8 cellular contexts compared by ENCODE assay signal in genomic region chr6:29649701-29650673, GRCh38. TPM values are rescaled to one million over a fixed set of nuclear protein-coding genes. Genes with fewer than 3 reads are reported as not detected.
A peak's percentile ranks its signal among the peaks of the same experiment; 100 is the strongest.
DNase-seq lines count a peak whose midpoint lies in the region; ATAC-seq, FAIRE-seq and TF ChIP-seq lines count a peak whose summit lies in the region.

No MANE protein-coding gene starts in this region.

- ATAC-seq in GM21367 (IDR thresholded peaks at IDR 0.05; ENCODE audit: unreplicated experiment) = peak; percentile 78

- DNase-seq in Caki2 (ENCODE audit: low read depth) (peak; percentile 95), HTR-8/SVneo (ENCODE audit: insufficient read length, low spot score) (peak; percentile 97), NOMO-1 treated with DMSO at 0.1 percent for 48 hours (lab: John Stamatoyannopoulos, UW; ENCODE audit: unreplicated experiment) (peak; percentile 97), mesothelial cell of epicardium (ENCODE audit: low spot score in 2 of 2, unreplicated experiment in 2 of 2) (peak; percentile 95 to 99)
- peak; percentile 91 for DNase-seq in activated CD8-positive, alpha-beta memory T cell treated with anti-CD3 and anti-CD28 coated beads, Interleukin-2, amount 50 U/mL, for 1 hour (ENCODE audit: extremely low read depth)
- peak; percentile 91 to 92 for DNase-seq in stimulated activated CD8-positive, alpha-beta memory T cell treated with anti-CD3 and anti-CD28 coated beads, Interleukin-15, amount 100 ng/mL, for 48 hours (ENCODE audit: low read depth in 2 of 2)

- FAIRE-seq in HTR-8/SVneo (lab: Jason Lieb, UNC) (peak; percentile 93), endometrium (lab: Jason Lieb, UNC) (peak; percentile 96)

- H3K4me3 Mint-ChIP-seq in mesothelial cell of epicardium = peak overlapping the region; percentile 82

- no peaks in the 10 kb centered on the region for H3K36me3 Mint-ChIP-seq in mesothelial cell of epicardium

- no peaks in the 10 kb centered on the region for H3K9me3 Mint-ChIP-seq in mesothelial cell of epicardium

- in situ Hi-C loops in Caki2 (cut with HindIII; ENCODE audit: low pct_unique_long_range_greater_than_20kb, low sequenced_read_pairs) = no loop called here

- H3K27me3 Mint-ChIP-seq in mesothelial cell of epicardium (ENCODE audit: low read depth) = no peaks in the 10 kb centered on the region

- peak; percentile 92 for TF ChIP-seq CTCF in mesothelial cell of epicardium (IDR thresholded peaks at IDR 0.05; ENCODE audit: unreplicated experiment)

- H3K27ac Mint-ChIP-seq in mesothelial cell of epicardium = peak overlapping the region; percentile 93

- H3K4me1 Mint-ChIP-seq in mesothelial cell of epicardium = peaks cover 1% of the 10 kb centered on the region

RNA-seq across cellular contexts. Expression of gene MOG, which starts 6.9 kb away (rescaled TPM):
- not detected in 2 replicates for total RNA-seq in Caki2 (2014; rRNA removed; shearing (Covaris generic); ENCODE audit: low replicate concordance)
- 0.65 to 1.4 TPM (median 0.82 TPM) in 3 replicates for total RNA-seq in mesothelial cell of epicardium

RNA-seq across cellular contexts. Expression of gene GABBR1, which starts 17.0 kb away (rescaled TPM):
- total RNA-seq in Caki2 (2014; rRNA removed; shearing (Covaris generic); ENCODE audit: low replicate concordance) = 1.6 and 3.4 TPM in 2 replicates
- 130 to 138 TPM (median 134 TPM) in 3 replicates for total RNA-seq in mesothelial cell of epicardium

RNA-seq across cellular contexts. Expression of gene ZFP57, which starts 31.0 kb away (rescaled TPM):
- not detected in 2 replicates for total RNA-seq in Caki2 (2014; rRNA removed; shearing (Covaris generic); ENCODE audit: low replicate concordance)
- total RNA-seq in mesothelial cell of epicardium = 0.11 TPM in 2 of 3 replicates, not detected in the other

Comparison
In these comparisons a context has a peak if more than half of its experiments do, and no peak if none do; other contexts are left out.
1. Peak in every context shown above with its lines: DNase-seq and ATAC-seq.
2. RNA of gene GABBR1, which starts 17.0 kb away (total RNA-seq): 130 to 138 TPM in mesothelial cell of epicardium; 1.6 to 3.4 TPM in Caki2; every median in the first group is over 10 times any median in the second.